1 cellular context compared by ENCODE assay signal in the genomic region with DNA sequence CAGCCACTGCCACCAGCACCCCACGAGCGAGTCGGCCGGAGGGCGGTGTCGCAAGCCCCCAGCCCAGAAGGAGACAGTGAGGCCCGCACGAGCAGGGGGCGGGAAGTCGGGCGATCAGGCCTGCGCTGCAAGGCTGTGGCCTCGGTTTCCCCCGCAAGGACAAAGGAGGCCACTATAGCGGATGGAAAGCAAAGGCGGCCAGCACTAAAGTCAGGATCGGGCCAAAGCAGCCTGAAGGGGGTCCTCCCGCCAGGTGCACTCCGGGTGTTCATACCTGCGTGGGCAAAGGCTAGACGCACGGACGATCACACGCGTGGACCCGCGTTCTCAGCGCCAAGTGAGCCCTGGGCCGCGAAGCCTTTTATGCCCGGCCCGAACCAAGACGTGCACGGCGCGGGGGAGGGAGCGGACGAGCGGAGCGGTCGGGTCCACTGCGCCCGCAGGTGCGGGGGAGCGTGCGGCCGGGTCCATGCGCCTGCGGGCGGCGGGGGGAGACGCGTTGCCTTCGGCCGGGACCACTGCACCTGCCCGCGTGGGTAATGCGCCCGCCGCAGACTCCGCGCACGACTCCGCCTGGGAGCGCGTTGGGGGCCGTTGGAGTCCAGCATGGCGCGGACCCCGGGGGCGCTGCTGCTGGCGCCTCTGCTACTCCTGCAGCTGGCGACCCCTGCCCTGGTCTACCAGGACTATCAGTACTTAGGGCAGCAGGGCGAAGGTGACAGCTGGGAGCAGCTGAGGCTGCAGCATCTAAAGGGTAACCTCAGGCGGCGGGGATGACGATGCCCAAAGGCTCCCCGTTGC.
A peak's percentile ranks its signal among the peaks of the same experiment; 100 is the strongest.
TF ChIP-seq lines count a peak whose summit lies in the region.

A gene (minus strand): TSS at position 335 of the 801 bp plus-strand sequence. CDS start 539 bp downstream, outside the sequence.
A gene (plus strand): TSS at position 604 of the 801 bp plus-strand sequence. CDS start 3 bp downstream, at position 607.

TF ChIP-seq in HEK293, 187 proteins besides CTCF, POLR2A, EP300 and RAD21 (continued from another document):
- TF ChIP-seq, protein P1, sequence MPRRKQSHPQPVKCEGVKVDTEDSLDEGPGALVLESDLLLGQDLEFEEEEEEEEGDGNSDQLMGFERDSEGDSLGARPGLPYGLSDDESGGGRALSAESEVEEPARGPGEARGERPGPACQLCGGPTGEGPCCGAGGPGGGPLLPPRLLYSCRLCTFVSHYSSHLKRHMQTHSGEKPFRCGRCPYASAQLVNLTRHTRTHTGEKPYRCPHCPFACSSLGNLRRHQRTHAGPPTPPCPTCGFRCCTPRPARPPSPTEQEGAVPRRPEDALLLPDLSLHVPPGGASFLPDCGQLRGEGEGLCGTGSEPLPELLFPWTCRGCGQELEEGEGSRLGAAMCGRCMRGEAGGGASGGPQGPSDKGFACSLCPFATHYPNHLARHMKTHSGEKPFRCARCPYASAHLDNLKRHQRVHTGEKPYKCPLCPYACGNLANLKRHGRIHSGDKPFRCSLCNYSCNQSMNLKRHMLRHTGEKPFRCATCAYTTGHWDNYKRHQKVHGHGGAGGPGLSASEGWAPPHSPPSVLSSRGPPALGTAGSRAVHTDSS (tag by site-specific recombination; IDR thresholded peaks at IDR 0.05), result peak; percentile 36; the same call in 1 of the 2 replicates
- TF ChIP-seq YY1 (tag by site-specific recombination; IDR thresholded peaks at IDR 0.05), result peak; percentile 66
- TF ChIP-seq SCRT2 (tag by site-specific recombination; IDR thresholded peaks at IDR 0.05), result no peak
- TF ChIP-seq ZBTB7A (tag by site-specific recombination; IDR thresholded peaks at IDR 0.05; ENCODE audit: low read depth), result no peak
- TF ChIP-seq ZBTB17 (tag by site-specific recombination; IDR thresholded peaks at IDR 0.05), result peak; percentile 44; the same call in 1 of the 2 replicates
- TF ChIP-seq ZNF433 (tag by site-specific recombination; IDR thresholded peaks at IDR 0.05; ENCODE audit: low read depth), result no peak
- TF ChIP-seq ZNF2 (tag by site-specific recombination; IDR thresholded peaks at IDR 0.05), result peak; percentile 93
- no peak for TF ChIP-seq OVOL3 (tag by site-specific recombination; IDR thresholded peaks at IDR 0.05)
- no peak for TF ChIP-seq ZNF221 (tag by site-specific recombination; IDR thresholded peaks at IDR 0.05; ENCODE audit: borderline replicate concordance)
- TF ChIP-seq ZNF155 (tag by site-specific recombination; IDR thresholded peaks at IDR 0.05), result no peak
- no peak for TF ChIP-seq ZNF544 (tag by site-specific recombination; IDR thresholded peaks at IDR 0.05)
- no peak for TF ChIP-seq ZNF175 (tag by site-specific recombination; IDR thresholded peaks at IDR 0.05)
- TF ChIP-seq, protein P2, sequence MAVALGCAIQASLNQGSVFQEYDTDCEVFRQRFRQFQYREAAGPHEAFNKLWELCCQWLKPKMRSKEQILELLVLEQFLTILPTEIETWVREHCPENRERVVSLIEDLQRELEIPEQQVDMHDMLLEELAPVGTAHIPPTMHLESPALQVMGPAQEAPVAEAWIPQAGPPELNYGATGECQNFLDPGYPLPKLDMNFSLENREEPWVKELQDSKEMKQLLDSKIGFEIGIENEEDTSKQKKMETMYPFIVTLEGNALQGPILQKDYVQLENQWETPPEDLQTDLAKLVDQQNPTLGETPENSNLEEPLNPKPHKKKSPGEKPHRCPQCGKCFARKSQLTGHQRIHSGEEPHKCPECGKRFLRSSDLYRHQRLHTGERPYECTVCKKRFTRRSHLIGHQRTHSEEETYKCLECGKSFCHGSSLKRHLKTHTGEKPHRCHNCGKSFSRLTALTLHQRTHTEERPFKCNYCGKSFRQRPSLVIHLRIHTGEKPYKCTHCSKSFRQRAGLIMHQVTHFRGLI (tag by site-specific recombination; IDR thresholded peaks at IDR 0.05), result no peak
- TF ChIP-seq, protein P3, sequence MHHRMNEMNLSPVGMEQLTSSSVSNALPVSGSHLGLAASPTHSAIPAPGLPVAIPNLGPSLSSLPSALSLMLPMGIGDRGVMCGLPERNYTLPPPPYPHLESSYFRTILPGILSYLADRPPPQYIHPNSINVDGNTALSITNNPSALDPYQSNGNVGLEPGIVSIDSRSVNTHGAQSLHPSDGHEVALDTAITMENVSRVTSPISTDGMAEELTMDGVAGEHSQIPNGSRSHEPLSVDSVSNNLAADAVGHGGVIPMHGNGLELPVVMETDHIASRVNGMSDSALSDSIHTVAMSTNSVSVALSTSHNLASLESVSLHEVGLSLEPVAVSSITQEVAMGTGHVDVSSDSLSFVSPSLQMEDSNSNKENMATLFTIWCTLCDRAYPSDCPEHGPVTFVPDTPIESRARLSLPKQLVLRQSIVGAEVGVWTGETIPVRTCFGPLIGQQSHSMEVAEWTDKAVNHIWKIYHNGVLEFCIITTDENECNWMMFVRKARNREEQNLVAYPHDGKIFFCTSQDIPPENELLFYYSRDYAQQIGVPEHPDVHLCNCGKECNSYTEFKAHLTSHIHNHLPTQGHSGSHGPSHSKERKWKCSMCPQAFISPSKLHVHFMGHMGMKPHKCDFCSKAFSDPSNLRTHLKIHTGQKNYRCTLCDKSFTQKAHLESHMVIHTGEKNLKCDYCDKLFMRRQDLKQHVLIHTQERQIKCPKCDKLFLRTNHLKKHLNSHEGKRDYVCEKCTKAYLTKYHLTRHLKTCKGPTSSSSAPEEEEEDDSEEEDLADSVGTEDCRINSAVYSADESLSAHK (tag by site-specific recombination; IDR thresholded peaks at IDR 0.05), result 0 out of 2 replicates have a peak, but pooled peaks have one; percentile 9
- TF ChIP-seq MEIS1 (CRISPR knock-in tag; IDR thresholded peaks at IDR 0.05; ENCODE audit: borderline replicate concordance), result no peak
- no peak for TF ChIP-seq ZNF121 (tag by site-specific recombination; IDR thresholded peaks at IDR 0.05)
- TF ChIP-seq ZNF302 (tag by site-specific recombination; IDR thresholded peaks at IDR 0.05; ENCODE audit: low read depth), result no peak
- no peak for TF ChIP-seq ZNF707 (tag by site-specific recombination; IDR thresholded peaks at IDR 0.05)
- TF ChIP-seq, protein P4, sequence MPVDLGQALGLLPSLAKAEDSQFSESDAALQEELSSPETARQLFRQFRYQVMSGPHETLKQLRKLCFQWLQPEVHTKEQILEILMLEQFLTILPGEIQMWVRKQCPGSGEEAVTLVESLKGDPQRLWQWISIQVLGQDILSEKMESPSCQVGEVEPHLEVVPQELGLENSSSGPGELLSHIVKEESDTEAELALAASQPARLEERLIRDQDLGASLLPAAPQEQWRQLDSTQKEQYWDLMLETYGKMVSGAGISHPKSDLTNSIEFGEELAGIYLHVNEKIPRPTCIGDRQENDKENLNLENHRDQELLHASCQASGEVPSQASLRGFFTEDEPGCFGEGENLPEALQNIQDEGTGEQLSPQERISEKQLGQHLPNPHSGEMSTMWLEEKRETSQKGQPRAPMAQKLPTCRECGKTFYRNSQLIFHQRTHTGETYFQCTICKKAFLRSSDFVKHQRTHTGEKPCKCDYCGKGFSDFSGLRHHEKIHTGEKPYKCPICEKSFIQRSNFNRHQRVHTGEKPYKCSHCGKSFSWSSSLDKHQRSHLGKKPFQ (tag by site-specific recombination; IDR thresholded peaks at IDR 0.05), result peak; percentile 57; the same call in 1 of the 2 replicates
- TF ChIP-seq ZNF211 (tag by site-specific recombination; IDR thresholded peaks at IDR 0.05; ENCODE audit: low read depth), result no peak
- TF ChIP-seq ZFP37 (tag by site-specific recombination; IDR thresholded peaks at IDR 0.05), result no peak; the same call in none of the 2 replicates
- TF ChIP-seq ZNF146 (tag by site-specific recombination; IDR thresholded peaks at IDR 0.05), result no peak
- TF ChIP-seq HOXA7 (CRISPR knock-in tag; IDR thresholded peaks at IDR 0.05; ENCODE audit: borderline replicate concordance), result no peak
- TF ChIP-seq, protein P5, sequence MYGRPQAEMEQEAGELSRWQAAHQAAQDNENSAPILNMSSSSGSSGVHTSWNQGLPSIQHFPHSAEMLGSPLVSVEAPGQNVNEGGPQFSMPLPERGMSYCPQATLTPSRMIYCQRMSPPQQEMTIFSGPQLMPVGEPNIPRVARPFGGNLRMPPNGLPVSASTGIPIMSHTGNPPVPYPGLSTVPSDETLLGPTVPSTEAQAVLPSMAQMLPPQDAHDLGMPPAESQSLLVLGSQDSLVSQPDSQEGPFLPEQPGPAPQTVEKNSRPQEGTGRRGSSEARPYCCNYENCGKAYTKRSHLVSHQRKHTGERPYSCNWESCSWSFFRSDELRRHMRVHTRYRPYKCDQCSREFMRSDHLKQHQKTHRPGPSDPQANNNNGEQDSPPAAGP (tag by site-specific recombination; IDR thresholded peaks at IDR 0.05), result peak; percentile 71
